In genomic region chr2:26521913-26522180, GRCh38 we compare ENCODE assay signal across 15 cellular contexts. TPM values are rescaled to one million over a fixed set of nuclear protein-coding genes. Genes with fewer than 3 reads are reported as not detected.
"Had no signal": no experiment of that assay in that cellular context is flagged by ENCODE, and none has a peak within 500 bp of the region (broad histone marks: within the 10 kb centered on the region; RNA-seq: fewer than 3 reads in every experiment).

No MANE protein-coding gene starts in this region.

- H3K27ac ChIP-seq: adrenal gland, epithelial cell of prostate, gastroesophageal sphincter, parathyroid adenoma, tibial nerve had no signal

- ATAC-seq: activated CD4-positive, alpha-beta T cell treated with anti-CD3 and anti-CD28 coated beads for 36 hours; activated CD8-positive, alpha-beta T cell treated with anti-CD3 and anti-CD28 coated beads, Interleukin-2, amount 10 ng/mL, durations not matched to agents 7 days and 5 days; gastroesophageal sphincter; stimulated activated memory B cell treated with anti-CD40 and anti-IgM and Interleukin-4, amounts not matched to agents 10 μg/mL and 1 μg/mL and 100 μg/mL, for 72 hours had no signal

- DNase-seq: activated naive CD4-positive, alpha-beta T cell treated with anti-CD3 and anti-CD28 coated beads, Interleukin-2, amount 50 U/mL, for 16 hours; adrenal gland; central memory CD4-positive, alpha-beta T cell; effector memory CD4-positive, alpha-beta T cell; kidney glomerular epithelial cell; retina; T-helper 9 cell had no signal

- H3K4me1 ChIP-seq: adrenal gland, gastroesophageal sphincter, parathyroid adenoma, tibial nerve had no signal

- H3K9me3 ChIP-seq: adrenal gland, gastroesophageal sphincter, tibial nerve had no signal

- H3K79me2 ChIP-seq: parathyroid adenoma had no signal

- H3K36me3 ChIP-seq: adrenal gland, gastroesophageal sphincter, tibial nerve had no signal

- H3K9ac ChIP-seq: parathyroid adenoma had no signal

- H2AFZ ChIP-seq: parathyroid adenoma had no signal

- H3K4me3 ChIP-seq: adrenal gland, gastroesophageal sphincter, smooth muscle cell, tibial nerve had no signal

RNA-seq across cellular contexts. Expression of gene OTOF, which starts 43.9 kb away (rescaled TPM):
- total RNA-seq: smooth muscle cell had no signal
